Comparison of ENCODE assay signal across 8 cellular contexts in genomic region chr1:156657161-156657970, GRCh38. TPM values are rescaled to one million over a fixed set of nuclear protein-coding genes. Genes with fewer than 3 reads are reported as not detected.
DNase-seq lines count a peak whose midpoint lies in the region; ATAC-seq and TF ChIP-seq lines count a peak whose summit lies in the region.

No MANE protein-coding gene starts in this region.

- peaks cover 56% of the 10 kb centered on the region for H3K4me1 Mint-ChIP-seq in activated CD8-positive, alpha-beta T cell treated with anti-CD3 and anti-CD28 coated beads, Interleukin-2, amount 10 ng/mL, durations not matched to agents 7 days and 5 days (ENCODE audit: low read depth)

- H4K91ac ChIP-seq in mesenchymal stem cell (ENCODE audit: low read length) = no peak overlapping the region

- no peak overlapping the region for H3K4ac ChIP-seq in mesenchymal stem cell (ENCODE audit: low read depth in 1 of 2, low read length in 2 of 2)

- H3K27me3 ChIP-seq in effector memory CD4-positive, alpha-beta T cell (replicated peaks; ENCODE audit: control insufficient read depth, insufficient read depth, low read length, poor library complexity, severe bottlenecking) = peaks cover 14% of the 10 kb centered on the region
- peaks cover 49 to 54% of the 10 kb centered on the region in 2 experiments for H3K27me3 ChIP-seq in mesenchymal stem cell (ENCODE audit: control insufficient read depth in 1 of 2, insufficient read depth in 1 of 2, low read length in 2 of 2)

- peak overlapping the region; percentile 49 for H3K4me3 ChIP-seq in effector memory CD4-positive, alpha-beta T cell (ENCODE audit: insufficient read depth, low read depth, low read length, poor library complexity, severe bottlenecking)
- peak overlapping the region in 1 of 2 experiments; percentile 71 for H3K4me3 ChIP-seq in mesenchymal stem cell (ENCODE audit: insufficient read depth in 1 of 2, low read depth in 1 of 2, low read length in 2 of 2)

- no peaks in the 10 kb centered on the region for H3K36me3 Mint-ChIP-seq in activated CD8-positive, alpha-beta T cell treated with anti-CD3 and anti-CD28 coated beads, Interleukin-2, amount 10 ng/mL, durations not matched to agents 7 days and 5 days (ENCODE audit: low read depth)

- H3K79me1 ChIP-seq in mesenchymal stem cell (replicated peaks; ENCODE audit: low read length, poor library complexity, severe bottlenecking) = peaks cover 13% of the 10 kb centered on the region

- H3K27ac ChIP-seq in effector memory CD4-positive, alpha-beta T cell (ENCODE audit: insufficient read depth, low read length, poor library complexity, severe bottlenecking) = no peak overlapping the region
- H3K27ac ChIP-seq in mesenchymal stem cell (ENCODE audit: low read length, poor library complexity, severe bottlenecking) = no peak overlapping the region

- H2BK12ac ChIP-seq in mesenchymal stem cell (ENCODE audit: low read length in 2 of 2) = no peak overlapping the region

- peak overlapping the region; percentile 20 for H2BK15ac ChIP-seq in mesenchymal stem cell (ENCODE audit: low read depth, poor library complexity, severe bottlenecking)

- H3K14ac ChIP-seq in mesenchymal stem cell (ENCODE audit: low read length in 2 of 2) = no peak overlapping the region

- H4K8ac ChIP-seq in mesenchymal stem cell (ENCODE audit: low read length) = peak overlapping the region; percentile 65

- H3K27ac Mint-ChIP-seq in activated CD8-positive, alpha-beta T cell treated with anti-CD3 and anti-CD28 coated beads, Interleukin-2, amount 10 ng/mL, durations not matched to agents 7 days and 5 days = no peak overlapping the region

- peaks cover 48% of the 10 kb centered on the region for H3K27me3 Mint-ChIP-seq in activated CD8-positive, alpha-beta T cell treated with anti-CD3 and anti-CD28 coated beads, Interleukin-2, amount 10 ng/mL, durations not matched to agents 7 days and 5 days (ENCODE audit: low read depth)

- 4% methylated on average over 45 of the region's 45 CpGs for WGBS in mesenchymal stem cell

- H3K4me3 Mint-ChIP-seq in activated CD8-positive, alpha-beta T cell treated with anti-CD3 and anti-CD28 coated beads, Interleukin-2, amount 10 ng/mL, durations not matched to agents 7 days and 5 days = no peak overlapping the region

- H3K9me3 Mint-ChIP-seq in activated CD8-positive, alpha-beta T cell treated with anti-CD3 and anti-CD28 coated beads, Interleukin-2, amount 10 ng/mL, durations not matched to agents 7 days and 5 days (ENCODE audit: insufficient read depth) = no peaks in the 10 kb centered on the region

- no peaks in the 10 kb centered on the region for H3K36me3 ChIP-seq in effector memory CD4-positive, alpha-beta T cell (ENCODE audit: control insufficient read depth, insufficient read depth, low read length)
- peaks cover 0 to 2% of the 10 kb centered on the region in 2 experiments for H3K36me3 ChIP-seq in mesenchymal stem cell (ENCODE audit: control insufficient read depth in 1 of 2, insufficient read depth in 2 of 2, low read depth in 1 of 2, low read length in 2 of 2)

- H2BK5ac ChIP-seq in mesenchymal stem cell (ENCODE audit: low read depth, low read length, poor library complexity, severe bottlenecking) = no peak overlapping the region

- no peaks in the 10 kb centered on the region for H3K9me3 ChIP-seq in effector memory CD4-positive, alpha-beta T cell (ENCODE audit: control insufficient read depth, low read length)
- H3K9me3 ChIP-seq in mesenchymal stem cell (ENCODE audit: control insufficient read depth, low read length) = no peaks in the 10 kb centered on the region

- TF ChIP-seq CTCF in GM13977 (IDR thresholded peaks at IDR 0.05; ENCODE audit: extremely low read depth, insufficient read depth, missing control alignments) = peak; percentile 96

- DNase-seq in 8988T (peak; percentile 91), GM13977 (ENCODE audit: low spot score) (peak; percentile 83), NCI-H510A treated with DMSO at 0.1 percent for 48 hours (lab: John Stamatoyannopoulos, UW) (peak; percentile 61), mesenchymal stem cell (peak; percentile 75)
- peak; percentile 74 for DNase-seq in activated CD8-positive, alpha-beta T cell treated with anti-CD3 and anti-CD28 coated beads, Interleukin-2, amount 10 ng/mL, durations not matched to agents 7 days and 5 days
- peak; percentile 53 to 63 (median 57) for DNase-seq in effector memory CD4-positive, alpha-beta T cell
- DNase-seq in stimulated activated CD8-positive, alpha-beta memory T cell treated with anti-CD3 and anti-CD28 coated beads, Interleukin-12 subunit alpha, Interleukin-12 subunit beta, amount 100 ng/mL, for 1 hour (ENCODE audit: low read depth) = peak; percentile 64

- no peak overlapping the region for H2BK120ac ChIP-seq in mesenchymal stem cell (ENCODE audit: low read depth, low read length)

- H3K4me2 ChIP-seq in mesenchymal stem cell (ENCODE audit: low read length, poor library complexity, severe bottlenecking) = peak overlapping the region; percentile 71

- H3K4me1 ChIP-seq in effector memory CD4-positive, alpha-beta T cell (ENCODE audit: control insufficient read depth, insufficient read depth, low read length, poor library complexity, severe bottlenecking) = peaks cover 48% of the 10 kb centered on the region
- H3K4me1 ChIP-seq in mesenchymal stem cell (ENCODE audit: control insufficient read depth, insufficient read depth, low read depth, low read length) = peaks cover 37% of the 10 kb centered on the region

- in situ Hi-C loops in GM13977 (cut with MboI; ENCODE audit: low pct_unique_long_range_greater_than_20kb, low sequenced_read_pairs, unreplicated experiment) = no loop called here

- H3K18ac ChIP-seq in mesenchymal stem cell (ENCODE audit: low read depth in 1 of 2, low read length in 2 of 2) = peak overlapping the region; percentile 25 to 48

- H2AFZ ChIP-seq in mesenchymal stem cell (ENCODE audit: low read depth, low read length) = no peak overlapping the region

- ATAC-seq in activated CD8-positive, alpha-beta T cell treated with anti-CD3 and anti-CD28 coated beads, Interleukin-2, amount 10 ng/mL, durations not matched to agents 7 days and 5 days = peak; percentile 37
- no peak for ATAC-seq in HG03139 (IDR thresholded peaks at IDR 0.05; ENCODE audit: unreplicated experiment)

- CTCF ChIA-PET in activated CD8-positive, alpha-beta T cell treated with anti-CD3 and anti-CD28 coated beads, Interleukin-2, amount 10 ng/mL, durations not matched to agents 7 days and 5 days (lab: Charles Lee) = interaction anchor here (0.8 to 8.5 kb wide), 21 partner anchors 9 to 215 kb away, joined by 3 to 240 read pairs (median 6); partner anchors contain the start of genes CRABP2, HAPLN2, ISG20L2 and METTL25B

- H2AK5ac ChIP-seq in mesenchymal stem cell (ENCODE audit: low read length, severe bottlenecking) = no peak overlapping the region

- peak overlapping the region; percentile 49 for H3K9ac ChIP-seq in mesenchymal stem cell (ENCODE audit: low read length)

- POLR2A ChIA-PET in activated CD8-positive, alpha-beta T cell treated with anti-CD3 and anti-CD28 coated beads, Interleukin-2, amount 10 ng/mL, durations not matched to agents 7 days and 5 days (lab: Charles Lee) = no interaction called here

- no peak overlapping the region for H3K23ac ChIP-seq in mesenchymal stem cell (ENCODE audit: low read length in 2 of 2)

RNA-seq across cellular contexts. Expression of gene BCAN, which starts 15.4 kb away (rescaled TPM):
- total RNA-seq in activated CD8-positive, alpha-beta T cell treated with anti-CD3 and anti-CD28 coated beads, Interleukin-2, amount 10 ng/mL, durations not matched to agents 7 days and 5 days = not detected
- 0.33 TPM for polyA plus RNA-seq in mesenchymal stem cell (2013, experiment 1 of 2)
- 0.23 TPM for polyA plus RNA-seq in mesenchymal stem cell (2013, experiment 2 of 2)

RNA-seq across cellular contexts. Expression of gene NES, which starts 19.8 kb away (rescaled TPM):
- not detected for total RNA-seq in activated CD8-positive, alpha-beta T cell treated with anti-CD3 and anti-CD28 coated beads, Interleukin-2, amount 10 ng/mL, durations not matched to agents 7 days and 5 days
- 49.2 TPM for polyA plus RNA-seq in mesenchymal stem cell (2013, experiment 1 of 2)
- 45.3 TPM for polyA plus RNA-seq in mesenchymal stem cell (2013, experiment 2 of 2)

RNA-seq across cellular contexts. Expression of gene HAPLN2, which starts 38.2 kb away (rescaled TPM):
- not detected for total RNA-seq in activated CD8-positive, alpha-beta T cell treated with anti-CD3 and anti-CD28 coated beads, Interleukin-2, amount 10 ng/mL, durations not matched to agents 7 days and 5 days
- polyA plus RNA-seq in mesenchymal stem cell (2013, experiment 1 of 2) = 0.07 TPM
- 0.07 TPM for polyA plus RNA-seq in mesenchymal stem cell (2013, experiment 2 of 2)

RNA-seq across cellular contexts. Expression of gene CRABP2, which starts 48.0 kb away (rescaled TPM):
- 1 to 10 TPM; 1.3 to 1.9 TPM for total RNA-seq in activated CD8-positive, alpha-beta T cell treated with anti-CD3 and anti-CD28 coated beads, Interleukin-2, amount 10 ng/mL, durations not matched to agents 7 days and 5 days
- polyA plus RNA-seq in mesenchymal stem cell (2013, experiment 1 of 2) = 42.6 TPM
- 41.2 TPM for polyA plus RNA-seq in mesenchymal stem cell (2013, experiment 2 of 2)

RNA-seq across cellular contexts. Expression of gene GPATCH4, which starts 56.1 kb away (rescaled TPM):
- 10 to 100 TPM; 43.9 to 44.7 TPM for total RNA-seq in activated CD8-positive, alpha-beta T cell treated with anti-CD3 and anti-CD28 coated beads, Interleukin-2, amount 10 ng/mL, durations not matched to agents 7 days and 5 days
- polyA plus RNA-seq in mesenchymal stem cell (2013, experiment 1 of 2) = 24.8 TPM
- polyA plus RNA-seq in mesenchymal stem cell (2013, experiment 2 of 2) = 25.4 TPM
